Comparison of ENCODE assay signal across 1 cellular context in the genomic region with DNA sequence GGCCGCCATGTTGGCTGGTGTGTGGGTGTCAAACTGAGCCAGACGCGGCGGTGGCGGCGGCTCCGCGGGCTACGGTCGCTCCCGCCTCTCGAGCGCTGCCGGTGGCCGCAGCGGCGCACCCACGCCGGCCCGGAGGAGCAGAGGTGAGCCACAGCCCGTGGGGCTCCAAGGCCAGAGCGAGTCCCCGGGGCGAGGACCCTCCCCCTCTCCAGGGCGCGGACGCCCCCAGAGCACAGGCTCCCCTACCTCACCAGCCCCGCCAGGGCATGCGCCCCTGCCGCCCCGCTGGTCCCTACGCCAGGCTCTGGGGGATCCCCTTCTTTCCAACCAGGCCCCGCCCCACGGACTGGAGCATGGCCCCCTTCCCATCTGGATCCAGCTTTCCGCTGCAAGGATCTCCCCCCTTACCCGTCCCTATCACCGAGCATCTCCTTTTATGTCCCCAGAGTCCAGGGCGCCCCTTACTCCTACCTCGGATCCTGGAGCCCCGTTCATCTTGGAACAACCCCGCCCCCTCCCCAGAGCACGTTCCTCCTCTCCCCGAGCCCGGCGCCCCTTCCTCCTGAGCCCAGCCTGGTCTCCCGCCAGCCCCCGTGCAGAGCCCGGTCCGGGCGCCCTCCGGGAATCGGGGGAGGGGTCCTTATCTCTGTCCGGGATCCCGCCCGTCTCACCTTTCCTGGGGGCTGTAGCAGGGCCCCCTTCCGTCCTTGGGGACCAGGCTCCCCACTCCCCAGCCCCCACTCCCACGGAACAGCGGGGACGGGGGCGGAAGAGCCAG.
TF ChIP-seq lines count a peak whose summit lies in the region.

No MANE protein-coding gene starts in this region.

TF ChIP-seq in K562, 482 proteins besides CTCF, POLR2A, EP300 and RAD21 (continued from another document):
- TF ChIP-seq, protein P1, sequence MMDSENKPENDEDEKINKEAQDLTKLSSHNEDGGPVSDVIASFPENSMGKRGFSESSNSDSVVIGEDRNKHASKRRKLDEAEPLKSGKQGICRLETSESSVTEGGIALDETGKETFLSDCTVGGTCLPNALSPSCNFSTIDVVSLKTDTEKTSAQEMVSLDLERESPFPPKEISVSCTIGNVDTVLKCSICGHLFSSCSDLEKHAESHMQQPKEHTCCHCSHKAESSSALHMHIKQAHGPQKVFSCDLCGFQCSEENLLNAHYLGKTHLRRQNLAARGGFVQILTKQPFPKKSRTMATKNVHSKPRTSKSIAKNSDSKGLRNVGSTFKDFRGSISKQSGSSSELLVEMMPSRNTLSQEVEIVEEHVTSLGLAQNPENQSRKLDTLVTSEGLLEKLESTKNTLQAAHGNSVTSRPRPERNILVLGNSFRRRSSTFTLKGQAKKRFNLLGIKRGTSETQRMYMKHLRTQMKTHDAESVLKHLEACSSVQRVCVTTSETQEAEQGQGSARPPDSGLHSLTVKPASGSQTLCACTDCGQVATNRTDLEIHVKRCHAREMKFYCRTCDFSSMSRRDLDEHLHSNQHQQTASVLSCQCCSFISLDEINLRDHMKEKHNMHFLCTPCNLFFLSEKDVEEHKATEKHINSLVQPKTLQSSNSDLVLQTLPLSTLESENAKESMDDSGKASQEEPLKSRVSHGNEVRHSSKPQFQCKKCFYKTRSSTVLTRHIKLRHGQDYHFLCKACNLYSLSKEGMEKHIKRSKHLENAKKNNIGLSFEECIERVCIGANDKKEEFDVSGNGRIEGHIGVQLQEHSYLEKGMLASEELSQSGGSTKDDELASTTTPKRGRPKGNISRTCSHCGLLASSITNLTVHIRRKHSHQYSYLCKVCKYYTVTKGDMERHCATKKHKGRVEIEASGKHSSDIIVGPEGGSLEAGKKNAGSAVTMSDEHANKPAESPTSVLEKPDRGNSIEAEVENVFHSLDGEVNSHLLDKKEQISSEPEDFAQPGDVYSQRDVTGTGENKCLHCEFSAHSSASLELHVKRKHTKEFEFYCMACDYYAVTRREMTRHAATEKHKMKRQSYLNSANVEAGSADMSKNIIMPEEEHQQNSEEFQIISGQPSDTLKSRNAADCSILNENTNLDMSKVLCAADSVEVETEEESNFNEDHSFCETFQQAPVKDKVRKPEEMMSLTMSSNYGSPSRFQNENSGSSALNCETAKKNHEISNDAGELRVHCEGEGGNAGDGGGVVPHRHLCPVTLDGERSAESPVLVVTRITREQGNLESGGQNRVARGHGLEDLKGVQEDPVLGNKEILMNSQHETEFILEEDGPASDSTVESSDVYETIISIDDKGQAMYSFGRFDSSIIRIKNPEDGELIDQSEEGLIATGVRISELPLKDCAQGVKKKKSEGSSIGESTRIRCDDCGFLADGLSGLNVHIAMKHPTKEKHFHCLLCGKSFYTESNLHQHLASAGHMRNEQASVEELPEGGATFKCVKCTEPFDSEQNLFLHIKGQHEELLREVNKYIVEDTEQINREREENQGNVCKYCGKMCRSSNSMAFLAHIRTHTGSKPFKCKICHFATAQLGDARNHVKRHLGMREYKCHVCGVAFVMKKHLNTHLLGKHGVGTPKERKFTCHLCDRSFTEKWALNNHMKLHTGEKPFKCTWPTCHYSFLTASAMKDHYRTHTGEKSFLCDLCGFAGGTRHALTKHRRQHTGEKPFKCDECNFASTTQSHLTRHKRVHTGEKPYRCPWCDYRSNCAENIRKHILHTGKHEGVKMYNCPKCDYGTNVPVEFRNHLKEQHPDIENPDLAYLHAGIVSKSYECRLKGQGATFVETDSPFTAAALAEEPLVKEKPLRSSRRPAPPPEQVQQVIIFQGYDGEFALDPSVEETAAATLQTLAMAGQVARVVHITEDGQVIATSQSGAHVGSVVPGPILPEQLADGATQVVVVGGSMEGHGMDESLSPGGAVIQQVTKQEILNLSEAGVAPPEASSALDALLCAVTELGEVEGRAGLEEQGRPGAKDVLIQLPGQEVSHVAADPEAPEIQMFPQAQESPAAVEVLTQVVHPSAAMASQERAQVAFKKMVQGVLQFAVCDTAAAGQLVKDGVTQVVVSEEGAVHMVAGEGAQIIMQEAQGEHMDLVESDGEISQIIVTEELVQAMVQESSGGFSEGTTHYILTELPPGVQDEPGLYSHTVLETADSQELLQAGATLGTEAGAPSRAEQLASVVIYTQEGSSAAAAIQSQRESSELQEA (IDR thresholded peaks at IDR 0.05; ENCODE audit: low read depth), result no peak
- TF ChIP-seq NR3C1 (CRISPR knock-in tag; IDR thresholded peaks at IDR 0.05) (no peak), NONO (IDR thresholded peaks at IDR 0.05; ENCODE audit: low read depth in 2 of 2, low read length in 1 of 2) (0 out of 4 replicates have a peak, but pooled peaks of 1 of the 2 experiments have one; percentile 38), TARDBP (IDR thresholded peaks at IDR 0.05) (no peak), FOXK1 (CRISPR knock-in tag; IDR thresholded peaks at IDR 0.05; ENCODE audit: borderline replicate concordance) (no peak), POLR2G (IDR thresholded peaks at IDR 0.05; ENCODE audit: low read depth, low read length) (peak; percentile 75)
